ENCODE assay signal across 1 cellular context in the genomic region with DNA sequence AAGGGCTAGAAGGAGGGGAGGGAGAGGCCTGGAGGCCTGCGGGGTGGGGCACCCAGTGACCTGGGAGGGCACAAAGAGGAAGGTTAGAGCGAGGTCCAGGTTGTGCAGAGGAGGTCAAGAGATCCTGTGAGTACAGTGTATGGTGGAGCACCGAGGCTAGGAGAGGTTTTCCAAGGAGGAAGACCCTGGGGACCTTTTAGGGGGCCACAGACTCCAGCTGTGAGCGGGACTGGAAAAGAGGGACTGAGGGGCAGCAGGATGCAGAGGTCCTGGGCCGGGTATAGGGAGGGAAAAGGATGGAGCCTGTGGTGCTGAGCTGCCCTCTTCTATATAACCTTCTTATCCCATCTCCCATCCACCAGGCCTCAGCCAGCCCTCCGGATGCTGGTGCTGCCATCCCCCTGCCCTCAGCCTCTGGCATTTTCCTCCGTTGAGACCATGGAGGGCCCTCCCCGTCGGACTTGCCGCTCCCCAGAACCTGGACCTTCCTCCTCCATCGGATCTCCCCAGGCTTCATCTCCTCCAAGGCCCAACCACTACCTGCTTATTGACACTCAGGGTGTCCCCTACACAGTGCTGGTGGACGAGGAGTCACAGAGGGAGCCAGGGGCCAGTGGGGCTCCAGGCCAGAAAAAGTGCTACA.
TF ChIP-seq lines count a peak whose summit lies in the region.

No MANE protein-coding gene starts in this region.

TF ChIP-seq in K562, 482 proteins besides CTCF, POLR2A, EP300 and RAD21:
- TF ChIP-seq POLR2H (tag; IDR thresholded peaks at IDR 0.05; ENCODE audit: low read depth) (no peak), LARP7 (IDR thresholded peaks at IDR 0.05) (no peak), ZNF41 (CRISPR knock-in tag; conservative IDR thresholded peaks at IDR 0.05) (no peak), ZNF239 (CRISPR knock-in tag; IDR thresholded peaks at IDR 0.05) (no peak), ZBTB26 (CRISPR knock-in tag; IDR thresholded peaks at IDR 0.05) (no peak), DLX4 (CRISPR knock-in tag; IDR thresholded peaks at IDR 0.05) (no peak), ZC3H8 (IDR thresholded peaks at IDR 0.05) (no peak), HEY1 (CRISPR knock-in tag; IDR thresholded peaks at IDR 0.05; ENCODE audit: borderline replicate concordance) (no peak), ZNF431 (CRISPR knock-in tag; IDR thresholded peaks at IDR 0.05) (no peak), ZNF551 (CRISPR knock-in tag; IDR thresholded peaks at IDR 0.05) (no peak), HNRNPLL (IDR thresholded peaks at IDR 0.05; ENCODE audit: low read depth, low read length, poor library complexity, severe bottlenecking) (peak; percentile 9), RBFOX2 (IDR thresholded peaks at IDR 0.05; ENCODE audit: low read depth, low read length) (peak; percentile 31; the same call in 1 of the 2 replicates), HMGXB4 (CRISPR knock-in tag; IDR thresholded peaks at IDR 0.05) (no peak), CBX3 (IDR thresholded peaks at IDR 0.05; ENCODE audit: borderline replicate concordance in 1 of 2, low read length in 2 of 2) (no peak), MCM2 (IDR thresholded peaks at IDR 0.05; ENCODE audit: low read depth) (no peak), ESRRB (CRISPR knock-in tag; IDR thresholded peaks at IDR 0.05; ENCODE audit: borderline replicate concordance) (no peak), ZNF586 (CRISPR knock-in tag; conservative IDR thresholded peaks at IDR 0.05) (no peak), RBM39 (optimal IDR thresholded peaks at IDR 0.05; ENCODE audit: low read depth, low read length) (peak; percentile 70), MAX (CRISPR knock-in tag; IDR thresholded peaks at IDR 0.05) (no peak), ZNF253 (CRISPR knock-in tag; conservative IDR thresholded peaks at IDR 0.05) (no peak), NFE2L1 (tag; IDR thresholded peaks at IDR 0.05; ENCODE audit: borderline replicate concordance, low read depth) (no peak), TFAP4 (CRISPR knock-in tag; IDR thresholded peaks at IDR 0.05; ENCODE audit: borderline replicate concordance) (peak; percentile 7; the same call in 1 of the 2 replicates), ZFP91 (CRISPR knock-in tag; IDR thresholded peaks at IDR 0.05) (no peak), ZNF121 (CRISPR knock-in tag; conservative IDR thresholded peaks at IDR 0.05) (no peak), ZNF197 (CRISPR knock-in tag; IDR thresholded peaks at IDR 0.05; ENCODE audit: low read depth) (no peak), SMARCB1 (IDR thresholded peaks at IDR 0.05; ENCODE audit: insufficient read length, low read depth) (no peak), TAF7 (tag; IDR thresholded peaks at IDR 0.05) (no peak), BACH1 (tag; IDR thresholded peaks at IDR 0.05) (no peak)
- TF ChIP-seq, protein P1, sequence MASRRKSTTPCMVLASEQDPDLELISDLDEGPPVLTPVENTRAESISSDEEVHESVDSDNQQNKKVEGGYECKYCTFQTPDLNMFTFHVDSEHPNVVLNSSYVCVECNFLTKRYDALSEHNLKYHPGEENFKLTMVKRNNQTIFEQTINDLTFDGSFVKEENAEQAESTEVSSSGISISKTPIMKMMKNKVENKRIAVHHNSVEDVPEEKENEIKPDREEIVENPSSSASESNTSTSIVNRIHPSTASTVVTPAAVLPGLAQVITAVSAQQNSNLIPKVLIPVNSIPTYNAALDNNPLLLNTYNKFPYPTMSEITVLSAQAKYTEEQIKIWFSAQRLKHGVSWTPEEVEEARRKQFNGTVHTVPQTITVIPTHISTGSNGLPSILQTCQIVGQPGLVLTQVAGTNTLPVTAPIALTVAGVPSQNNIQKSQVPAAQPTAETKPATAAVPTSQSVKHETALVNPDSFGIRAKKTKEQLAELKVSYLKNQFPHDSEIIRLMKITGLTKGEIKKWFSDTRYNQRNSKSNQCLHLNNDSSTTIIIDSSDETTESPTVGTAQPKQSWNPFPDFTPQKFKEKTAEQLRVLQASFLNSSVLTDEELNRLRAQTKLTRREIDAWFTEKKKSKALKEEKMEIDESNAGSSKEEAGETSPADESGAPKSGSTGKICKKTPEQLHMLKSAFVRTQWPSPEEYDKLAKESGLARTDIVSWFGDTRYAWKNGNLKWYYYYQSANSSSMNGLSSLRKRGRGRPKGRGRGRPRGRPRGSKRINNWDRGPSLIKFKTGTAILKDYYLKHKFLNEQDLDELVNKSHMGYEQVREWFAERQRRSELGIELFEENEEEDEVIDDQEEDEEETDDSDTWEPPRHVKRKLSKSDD (conservative IDR thresholded peaks at IDR 0.05; ENCODE audit: low read length) = no peak
- TF ChIP-seq, protein P2, sequence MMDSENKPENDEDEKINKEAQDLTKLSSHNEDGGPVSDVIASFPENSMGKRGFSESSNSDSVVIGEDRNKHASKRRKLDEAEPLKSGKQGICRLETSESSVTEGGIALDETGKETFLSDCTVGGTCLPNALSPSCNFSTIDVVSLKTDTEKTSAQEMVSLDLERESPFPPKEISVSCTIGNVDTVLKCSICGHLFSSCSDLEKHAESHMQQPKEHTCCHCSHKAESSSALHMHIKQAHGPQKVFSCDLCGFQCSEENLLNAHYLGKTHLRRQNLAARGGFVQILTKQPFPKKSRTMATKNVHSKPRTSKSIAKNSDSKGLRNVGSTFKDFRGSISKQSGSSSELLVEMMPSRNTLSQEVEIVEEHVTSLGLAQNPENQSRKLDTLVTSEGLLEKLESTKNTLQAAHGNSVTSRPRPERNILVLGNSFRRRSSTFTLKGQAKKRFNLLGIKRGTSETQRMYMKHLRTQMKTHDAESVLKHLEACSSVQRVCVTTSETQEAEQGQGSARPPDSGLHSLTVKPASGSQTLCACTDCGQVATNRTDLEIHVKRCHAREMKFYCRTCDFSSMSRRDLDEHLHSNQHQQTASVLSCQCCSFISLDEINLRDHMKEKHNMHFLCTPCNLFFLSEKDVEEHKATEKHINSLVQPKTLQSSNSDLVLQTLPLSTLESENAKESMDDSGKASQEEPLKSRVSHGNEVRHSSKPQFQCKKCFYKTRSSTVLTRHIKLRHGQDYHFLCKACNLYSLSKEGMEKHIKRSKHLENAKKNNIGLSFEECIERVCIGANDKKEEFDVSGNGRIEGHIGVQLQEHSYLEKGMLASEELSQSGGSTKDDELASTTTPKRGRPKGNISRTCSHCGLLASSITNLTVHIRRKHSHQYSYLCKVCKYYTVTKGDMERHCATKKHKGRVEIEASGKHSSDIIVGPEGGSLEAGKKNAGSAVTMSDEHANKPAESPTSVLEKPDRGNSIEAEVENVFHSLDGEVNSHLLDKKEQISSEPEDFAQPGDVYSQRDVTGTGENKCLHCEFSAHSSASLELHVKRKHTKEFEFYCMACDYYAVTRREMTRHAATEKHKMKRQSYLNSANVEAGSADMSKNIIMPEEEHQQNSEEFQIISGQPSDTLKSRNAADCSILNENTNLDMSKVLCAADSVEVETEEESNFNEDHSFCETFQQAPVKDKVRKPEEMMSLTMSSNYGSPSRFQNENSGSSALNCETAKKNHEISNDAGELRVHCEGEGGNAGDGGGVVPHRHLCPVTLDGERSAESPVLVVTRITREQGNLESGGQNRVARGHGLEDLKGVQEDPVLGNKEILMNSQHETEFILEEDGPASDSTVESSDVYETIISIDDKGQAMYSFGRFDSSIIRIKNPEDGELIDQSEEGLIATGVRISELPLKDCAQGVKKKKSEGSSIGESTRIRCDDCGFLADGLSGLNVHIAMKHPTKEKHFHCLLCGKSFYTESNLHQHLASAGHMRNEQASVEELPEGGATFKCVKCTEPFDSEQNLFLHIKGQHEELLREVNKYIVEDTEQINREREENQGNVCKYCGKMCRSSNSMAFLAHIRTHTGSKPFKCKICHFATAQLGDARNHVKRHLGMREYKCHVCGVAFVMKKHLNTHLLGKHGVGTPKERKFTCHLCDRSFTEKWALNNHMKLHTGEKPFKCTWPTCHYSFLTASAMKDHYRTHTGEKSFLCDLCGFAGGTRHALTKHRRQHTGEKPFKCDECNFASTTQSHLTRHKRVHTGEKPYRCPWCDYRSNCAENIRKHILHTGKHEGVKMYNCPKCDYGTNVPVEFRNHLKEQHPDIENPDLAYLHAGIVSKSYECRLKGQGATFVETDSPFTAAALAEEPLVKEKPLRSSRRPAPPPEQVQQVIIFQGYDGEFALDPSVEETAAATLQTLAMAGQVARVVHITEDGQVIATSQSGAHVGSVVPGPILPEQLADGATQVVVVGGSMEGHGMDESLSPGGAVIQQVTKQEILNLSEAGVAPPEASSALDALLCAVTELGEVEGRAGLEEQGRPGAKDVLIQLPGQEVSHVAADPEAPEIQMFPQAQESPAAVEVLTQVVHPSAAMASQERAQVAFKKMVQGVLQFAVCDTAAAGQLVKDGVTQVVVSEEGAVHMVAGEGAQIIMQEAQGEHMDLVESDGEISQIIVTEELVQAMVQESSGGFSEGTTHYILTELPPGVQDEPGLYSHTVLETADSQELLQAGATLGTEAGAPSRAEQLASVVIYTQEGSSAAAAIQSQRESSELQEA (IDR thresholded peaks at IDR 0.05; ENCODE audit: low read depth) = no peak
- TF ChIP-seq, protein P3, sequence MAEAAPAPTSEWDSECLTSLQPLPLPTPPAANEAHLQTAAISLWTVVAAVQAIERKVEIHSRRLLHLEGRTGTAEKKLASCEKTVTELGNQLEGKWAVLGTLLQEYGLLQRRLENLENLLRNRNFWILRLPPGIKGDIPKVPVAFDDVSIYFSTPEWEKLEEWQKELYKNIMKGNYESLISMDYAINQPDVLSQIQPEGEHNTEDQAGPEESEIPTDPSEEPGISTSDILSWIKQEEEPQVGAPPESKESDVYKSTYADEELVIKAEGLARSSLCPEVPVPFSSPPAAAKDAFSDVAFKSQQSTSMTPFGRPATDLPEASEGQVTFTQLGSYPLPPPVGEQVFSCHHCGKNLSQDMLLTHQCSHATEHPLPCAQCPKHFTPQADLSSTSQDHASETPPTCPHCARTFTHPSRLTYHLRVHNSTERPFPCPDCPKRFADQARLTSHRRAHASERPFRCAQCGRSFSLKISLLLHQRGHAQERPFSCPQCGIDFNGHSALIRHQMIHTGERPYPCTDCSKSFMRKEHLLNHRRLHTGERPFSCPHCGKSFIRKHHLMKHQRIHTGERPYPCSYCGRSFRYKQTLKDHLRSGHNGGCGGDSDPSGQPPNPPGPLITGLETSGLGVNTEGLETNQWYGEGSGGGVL (CRISPR knock-in tag; IDR thresholded peaks at IDR 0.05) = no peak
- TF ChIP-seq, protein P4, sequence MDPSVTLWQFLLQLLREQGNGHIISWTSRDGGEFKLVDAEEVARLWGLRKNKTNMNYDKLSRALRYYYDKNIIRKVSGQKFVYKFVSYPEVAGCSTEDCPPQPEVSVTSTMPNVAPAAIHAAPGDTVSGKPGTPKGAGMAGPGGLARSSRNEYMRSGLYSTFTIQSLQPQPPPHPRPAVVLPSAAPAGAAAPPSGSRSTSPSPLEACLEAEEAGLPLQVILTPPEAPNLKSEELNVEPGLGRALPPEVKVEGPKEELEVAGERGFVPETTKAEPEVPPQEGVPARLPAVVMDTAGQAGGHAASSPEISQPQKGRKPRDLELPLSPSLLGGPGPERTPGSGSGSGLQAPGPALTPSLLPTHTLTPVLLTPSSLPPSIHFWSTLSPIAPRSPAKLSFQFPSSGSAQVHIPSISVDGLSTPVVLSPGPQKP (CRISPR knock-in tag; IDR thresholded peaks at IDR 0.05) = no peak
